ENCODE assay signal across 1 cellular context in genomic region chr16:11742536-11743307, GRCh38.
TF ChIP-seq lines count a peak whose summit lies in the region.

A gene with protein sequence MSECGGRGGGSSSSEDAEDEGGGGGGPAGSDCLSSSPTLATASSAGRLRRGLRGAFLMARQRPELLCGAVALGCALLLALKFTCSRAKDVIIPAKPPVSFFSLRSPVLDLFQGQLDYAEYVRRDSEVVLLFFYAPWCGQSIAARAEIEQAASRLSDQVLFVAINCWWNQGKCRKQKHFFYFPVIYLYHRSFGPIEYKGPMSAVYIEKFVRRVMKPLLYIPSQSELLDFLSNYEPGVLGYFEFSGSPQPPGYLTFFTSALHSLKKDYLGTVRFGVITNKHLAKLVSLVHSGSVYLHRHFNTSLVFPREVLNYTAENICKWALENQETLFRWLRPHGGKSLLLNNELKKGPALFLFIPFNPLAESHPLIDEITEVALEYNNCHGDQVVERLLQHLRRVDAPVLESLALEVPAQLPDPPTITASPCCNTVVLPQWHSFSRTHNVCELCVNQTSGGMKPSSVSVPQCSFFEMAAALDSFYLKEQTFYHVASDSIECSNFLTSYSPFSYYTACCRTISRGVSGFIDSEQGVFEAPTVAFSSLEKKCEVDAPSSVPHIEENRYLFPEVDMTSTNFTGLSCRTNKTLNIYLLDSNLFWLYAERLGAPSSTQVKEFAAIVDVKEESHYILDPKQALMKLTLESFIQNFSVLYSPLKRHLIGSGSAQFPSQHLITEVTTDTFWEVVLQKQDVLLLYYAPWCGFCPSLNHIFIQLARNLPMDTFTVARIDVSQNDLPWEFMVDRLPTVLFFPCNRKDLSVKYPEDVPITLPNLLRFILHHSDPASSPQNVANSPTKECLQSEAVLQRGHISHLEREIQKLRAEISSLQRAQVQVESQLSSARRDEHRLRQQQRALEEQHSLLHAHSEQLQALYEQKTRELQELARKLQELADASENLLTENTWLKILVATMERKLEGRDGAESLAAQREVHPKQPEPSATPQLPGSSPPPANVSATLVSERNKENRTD (minus strand): TSS chr16:11742857. CDS start chr16:11742730, 127 bp downstream.

TF ChIP-seq in HepG2, 621 proteins besides CTCF, POLR2A, EP300 and RAD21 (continued from another document and continues in another):
- TF ChIP-seq DZIP1 (CRISPR knock-in tag; IDR thresholded peaks at IDR 0.05) (peak; percentile 8; the same call in 1 of the 2 replicates), FOXJ3 (CRISPR knock-in tag; IDR thresholded peaks at IDR 0.05; ENCODE audit: borderline replicate concordance) (peak; percentile 24; the same call in 1 of the 2 replicates), SMC3 (IDR thresholded peaks at IDR 0.05; ENCODE audit: low read length) (no peak), HDAC1 (CRISPR knock-in tag; IDR thresholded peaks at IDR 0.05) (peak; percentile 75; the same call in 1 of the 2 replicates), ZNF543 (CRISPR knock-in tag; IDR thresholded peaks at IDR 0.05) (peak; percentile 48; the same call in 1 of the 2 replicates), ZNF670 (CRISPR knock-in tag; IDR thresholded peaks at IDR 0.05; ENCODE audit: borderline replicate concordance) (peak; percentile 47; the same call in 1 of the 2 replicates), XRCC5 (optimal IDR thresholded peaks at IDR 0.05; ENCODE audit: low read length) (peak; percentile 79), ZNF329 (CRISPR knock-in tag; IDR thresholded peaks at IDR 0.05; ENCODE audit: low read depth) (peak; percentile 41), ZNF567 (CRISPR knock-in tag; IDR thresholded peaks at IDR 0.05; ENCODE audit: borderline replicate concordance) (no peak; the same call in 1 of the 2 replicates), ZNF629 (CRISPR knock-in tag; conservative IDR thresholded peaks at IDR 0.05) (no peak; the same call in 1 of the 2 replicates), NPAS2 (CRISPR knock-in tag; IDR thresholded peaks at IDR 0.05; ENCODE audit: borderline replicate concordance) (no peak), ZFP90 (CRISPR knock-in tag; IDR thresholded peaks at IDR 0.05; ENCODE audit: borderline replicate concordance) (peak; percentile 75; the same call in 1 of the 2 replicates), CBX1 (IDR thresholded peaks at IDR 0.05; ENCODE audit: low read depth) (peak; percentile 35), CEBPB (IDR thresholded peaks at IDR 0.05; ENCODE audit: borderline replicate concordance, low read depth, low read length) (no peak), NFKB2 (CRISPR knock-in tag; IDR thresholded peaks at IDR 0.05; ENCODE audit: borderline replicate concordance) (peak; percentile 88; the same call in 1 of the 2 replicates), KLF15 (CRISPR knock-in tag; IDR thresholded peaks at IDR 0.05; ENCODE audit: borderline replicate concordance) (no peak), ZBTB21 (CRISPR knock-in tag; IDR thresholded peaks at IDR 0.05) (0 out of 2 replicates have a peak, but pooled peaks have one; percentile 51), NFYB (CRISPR knock-in tag; IDR thresholded peaks at IDR 0.05) (peak; percentile 80), ZNF142 (CRISPR knock-in tag; IDR thresholded peaks at IDR 0.05) (no peak; the same call in 1 of the 2 replicates), ZNF160 (CRISPR knock-in tag; IDR thresholded peaks at IDR 0.05) (peak; percentile 84), GABPA (IDR thresholded peaks at IDR 0.05; ENCODE audit: low read depth, low read length) (no peak), GABPA (CRISPR knock-in tag; IDR thresholded peaks at IDR 0.05; ENCODE audit: low read depth) (0 out of 2 replicates have a peak, but pooled peaks have one; percentile 23), BHLHE40 (IDR thresholded peaks at IDR 0.05; ENCODE audit: low read length) (no peak), ZNF326 (CRISPR knock-in tag; IDR thresholded peaks at IDR 0.05; ENCODE audit: borderline replicate concordance) (no peak), ADNP (CRISPR knock-in tag; IDR thresholded peaks at IDR 0.05) (no peak), ZNF253 (CRISPR knock-in tag; IDR thresholded peaks at IDR 0.05; ENCODE audit: borderline replicate concordance) (peak; percentile 94; the same call in 1 of the 2 replicates), ZNF20 (CRISPR knock-in tag; IDR thresholded peaks at IDR 0.05) (no peak), ZBTB46 (CRISPR knock-in tag; IDR thresholded peaks at IDR 0.05; ENCODE audit: borderline replicate concordance) (0 out of 2 replicates have a peak, but pooled peaks have one; percentile 65), CREBL2 (CRISPR knock-in tag; IDR thresholded peaks at IDR 0.05; ENCODE audit: borderline replicate concordance) (peak; percentile 27; the same call in 1 of the 2 replicates), TBL1XR1 (IDR thresholded peaks at IDR 0.05; ENCODE audit: borderline replicate concordance, low read length, partially characterized antibody) (peak; percentile 68), BCL6 (CRISPR knock-in tag; IDR thresholded peaks at IDR 0.05) (peak; percentile 48; the same call in 1 of the 2 replicates), HOXA3 (CRISPR knock-in tag; IDR thresholded peaks at IDR 0.05) (peak; percentile 89; the same call in 1 of the 2 replicates), CHD2 (IDR thresholded peaks at IDR 0.05; ENCODE audit: low read depth, low read length) (peak; percentile 34), ZNF33A (CRISPR knock-in tag; IDR thresholded peaks at IDR 0.05; ENCODE audit: borderline replicate concordance) (peak; percentile 55; the same call in 1 of the 2 replicates), THYN1 (CRISPR knock-in tag; IDR thresholded peaks at IDR 0.05; ENCODE audit: borderline replicate concordance, low read depth) (no peak)
- TF ChIP-seq, protein P1, sequence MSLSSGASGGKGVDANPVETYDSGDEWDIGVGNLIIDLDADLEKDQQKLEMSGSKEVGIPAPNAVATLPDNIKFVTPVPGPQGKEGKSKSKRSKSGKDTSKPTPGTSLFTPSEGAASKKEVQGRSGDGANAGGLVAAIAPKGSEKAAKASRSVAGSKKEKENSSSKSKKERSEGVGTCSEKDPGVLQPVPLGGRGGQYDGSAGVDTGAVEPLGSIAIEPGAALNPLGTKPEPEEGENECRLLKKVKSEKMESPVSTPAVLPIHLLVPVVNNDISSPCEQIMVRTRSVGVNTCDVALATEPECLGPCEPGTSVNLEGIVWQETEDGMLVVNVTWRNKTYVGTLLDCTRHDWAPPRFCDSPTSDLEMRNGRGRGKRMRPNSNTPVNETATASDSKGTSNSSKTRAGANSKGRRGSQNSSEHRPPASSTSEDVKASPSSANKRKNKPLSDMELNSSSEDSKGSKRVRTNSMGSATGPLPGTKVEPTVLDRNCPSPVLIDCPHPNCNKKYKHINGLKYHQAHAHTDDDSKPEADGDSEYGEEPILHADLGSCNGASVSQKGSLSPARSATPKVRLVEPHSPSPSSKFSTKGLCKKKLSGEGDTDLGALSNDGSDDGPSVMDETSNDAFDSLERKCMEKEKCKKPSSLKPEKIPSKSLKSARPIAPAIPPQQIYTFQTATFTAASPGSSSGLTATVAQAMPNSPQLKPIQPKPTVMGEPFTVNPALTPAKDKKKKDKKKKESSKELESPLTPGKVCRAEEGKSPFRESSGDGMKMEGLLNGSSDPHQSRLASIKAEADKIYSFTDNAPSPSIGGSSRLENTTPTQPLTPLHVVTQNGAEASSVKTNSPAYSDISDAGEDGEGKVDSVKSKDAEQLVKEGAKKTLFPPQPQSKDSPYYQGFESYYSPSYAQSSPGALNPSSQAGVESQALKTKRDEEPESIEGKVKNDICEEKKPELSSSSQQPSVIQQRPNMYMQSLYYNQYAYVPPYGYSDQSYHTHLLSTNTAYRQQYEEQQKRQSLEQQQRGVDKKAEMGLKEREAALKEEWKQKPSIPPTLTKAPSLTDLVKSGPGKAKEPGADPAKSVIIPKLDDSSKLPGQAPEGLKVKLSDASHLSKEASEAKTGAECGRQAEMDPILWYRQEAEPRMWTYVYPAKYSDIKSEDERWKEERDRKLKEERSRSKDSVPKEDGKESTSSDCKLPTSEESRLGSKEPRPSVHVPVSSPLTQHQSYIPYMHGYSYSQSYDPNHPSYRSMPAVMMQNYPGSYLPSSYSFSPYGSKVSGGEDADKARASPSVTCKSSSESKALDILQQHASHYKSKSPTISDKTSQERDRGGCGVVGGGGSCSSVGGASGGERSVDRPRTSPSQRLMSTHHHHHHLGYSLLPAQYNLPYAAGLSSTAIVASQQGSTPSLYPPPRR (CRISPR knock-in tag; IDR thresholded peaks at IDR 0.05; ENCODE audit: borderline replicate concordance): peak; percentile 87; the same call in 1 of the 2 replicates
- TF ChIP-seq, protein P2, sequence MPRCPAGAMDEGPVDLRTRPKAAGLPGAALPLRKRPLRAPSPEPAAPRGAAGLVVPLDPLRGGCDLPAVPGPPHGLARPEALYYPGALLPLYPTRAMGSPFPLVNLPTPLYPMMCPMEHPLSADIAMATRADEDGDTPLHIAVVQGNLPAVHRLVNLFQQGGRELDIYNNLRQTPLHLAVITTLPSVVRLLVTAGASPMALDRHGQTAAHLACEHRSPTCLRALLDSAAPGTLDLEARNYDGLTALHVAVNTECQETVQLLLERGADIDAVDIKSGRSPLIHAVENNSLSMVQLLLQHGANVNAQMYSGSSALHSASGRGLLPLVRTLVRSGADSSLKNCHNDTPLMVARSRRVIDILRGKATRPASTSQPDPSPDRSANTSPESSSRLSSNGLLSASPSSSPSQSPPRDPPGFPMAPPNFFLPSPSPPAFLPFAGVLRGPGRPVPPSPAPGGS (CRISPR knock-in tag; IDR thresholded peaks at IDR 0.05): peak; percentile 95
- TF ChIP-seq, protein P3, sequence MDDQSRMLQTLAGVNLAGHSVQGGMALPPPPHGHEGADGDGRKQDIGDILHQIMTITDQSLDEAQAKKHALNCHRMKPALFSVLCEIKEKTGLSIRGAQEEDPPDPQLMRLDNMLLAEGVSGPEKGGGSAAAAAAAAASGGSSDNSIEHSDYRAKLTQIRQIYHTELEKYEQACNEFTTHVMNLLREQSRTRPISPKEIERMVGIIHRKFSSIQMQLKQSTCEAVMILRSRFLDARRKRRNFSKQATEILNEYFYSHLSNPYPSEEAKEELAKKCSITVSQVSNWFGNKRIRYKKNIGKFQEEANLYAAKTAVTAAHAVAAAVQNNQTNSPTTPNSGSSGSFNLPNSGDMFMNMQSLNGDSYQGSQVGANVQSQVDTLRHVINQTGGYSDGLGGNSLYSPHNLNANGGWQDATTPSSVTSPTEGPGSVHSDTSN (CRISPR knock-in tag; IDR thresholded peaks at IDR 0.05; ENCODE audit: borderline replicate concordance): no peak
